In the genomic region with DNA sequence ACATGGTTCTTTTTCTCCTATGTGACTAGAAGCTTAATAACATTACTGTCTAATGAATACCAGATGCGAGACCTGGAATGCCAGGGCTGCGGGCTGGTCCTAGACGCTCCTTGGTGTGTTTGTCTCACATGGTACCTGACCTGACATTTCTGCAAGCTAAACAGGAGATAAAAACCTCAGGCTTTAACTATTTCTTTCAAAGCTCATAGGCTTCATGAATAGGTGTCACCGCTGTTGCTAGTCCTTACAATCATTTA, we compare ENCODE assay signal across 18 cellular contexts. TPM values are rescaled to one million over a fixed set of nuclear protein-coding genes. Genes with fewer than 3 reads are reported as not detected.
"Had no signal": no experiment of that assay in that cellular context is flagged by ENCODE, and none has a peak within 500 bp of the region (broad histone marks: within the 10 kb centered on the region; RNA-seq: fewer than 3 reads in every experiment).

No MANE protein-coding gene starts in this region.

- H3K4me3 Mint-ChIP-seq: activated CD4-positive, alpha-beta T cell treated with anti-CD3 and anti-CD28 coated beads, Interleukin-2, amount 10 ng/mL, durations not matched to agents 7 days and 5 days; activated naive CD8-positive, alpha-beta T cell treated with anti-CD3 and anti-CD28 coated beads, Interleukin-2, amount 10 ng/mL, durations not matched to agents 7 days and 5 days; endodermal cell; naive B cell; stimulated activated memory B cell treated with anti-CD40 and anti-IgM and Interleukin-4, amounts not matched to agents 10 μg/mL and 1 μg/mL and 100 μg/mL, for 72 hours had no signal

- ATAC-seq: left lung; stimulated activated memory B cell treated with anti-CD40 and anti-IgM and Interleukin-4, amounts not matched to agents 10 μg/mL and 1 μg/mL and 100 μg/mL, for 72 hours had no signal

- H3K4me3 ChIP-seq: left lung, tibial nerve had no signal

- H3K27ac Mint-ChIP-seq: activated CD4-positive, alpha-beta T cell treated with anti-CD3 and anti-CD28 coated beads, Interleukin-2, amount 10 ng/mL, durations not matched to agents 7 days and 5 days; activated naive CD8-positive, alpha-beta T cell treated with anti-CD3 and anti-CD28 coated beads, Interleukin-2, amount 10 ng/mL, durations not matched to agents 7 days and 5 days; endodermal cell; naive B cell; stimulated activated memory B cell treated with anti-CD40 and anti-IgM and Interleukin-4, amounts not matched to agents 10 μg/mL and 1 μg/mL and 100 μg/mL, for 72 hours had no signal

- DNase-seq: activated CD4-positive, alpha-beta T cell treated with anti-CD3 and anti-CD28 coated beads, Interleukin-2, amount 10 ng/mL, durations not matched to agents 7 days and 5 days; activated CD8-positive, alpha-beta memory T cell treated with anti-CD3 and anti-CD28 coated beads, Interleukin-2, amount 50 U/mL, for 48 hours; activated naive CD4-positive, alpha-beta T cell; activated naive CD8-positive, alpha-beta T cell treated with anti-CD3 and anti-CD28 coated beads, Interleukin-2, amount 10 ng/mL, durations not matched to agents 7 days and 5 days; aorta; hippocampal formation; kidney; left lung; mammary epithelial cell; naive B cell; stimulated activated CD4-positive, alpha-beta T cell treated with anti-CD3 and anti-CD28 coated beads, Interleukin-2, amount 100 ng/mL, for 48 hours; substantia nigra; SW 1271 had no signal

- H3K9me3 ChIP-seq: left lung, tibial nerve had no signal

- H3K4me1 Mint-ChIP-seq: activated CD4-positive, alpha-beta T cell treated with anti-CD3 and anti-CD28 coated beads, Interleukin-2, amount 10 ng/mL, durations not matched to agents 7 days and 5 days; naive B cell had no signal

- H3K36me3 ChIP-seq: left lung, tibial nerve had no signal

- H3K27ac ChIP-seq: left lung, parathyroid adenoma had no signal

- H3K27me3 ChIP-seq: tibial nerve had no signal

- H3K4me1 ChIP-seq: left lung, parathyroid adenoma had no signal

- H3K9me3 Mint-ChIP-seq: activated CD4-positive, alpha-beta T cell treated with anti-CD3 and anti-CD28 coated beads, Interleukin-2, amount 10 ng/mL, durations not matched to agents 7 days and 5 days; activated naive CD8-positive, alpha-beta T cell treated with anti-CD3 and anti-CD28 coated beads, Interleukin-2, amount 10 ng/mL, durations not matched to agents 7 days and 5 days; endodermal cell; stimulated activated memory B cell treated with anti-CD40 and anti-IgM and Interleukin-4, amounts not matched to agents 10 μg/mL and 1 μg/mL and 100 μg/mL, for 72 hours had no signal

RNA-seq across cellular contexts. Expression of gene ACKR3, which starts 38.6 kb away (rescaled TPM):
- total RNA-seq: epithelial cell of proximal tubule had no signal
